31 cellular contexts compared by ENCODE assay signal in genomic region chr7:18196638-18197037, GRCh38.
"Had no signal": no experiment of that assay in that cellular context is flagged by ENCODE, and none has a peak within 500 bp of the region (broad histone marks: within the 10 kb centered on the region; RNA-seq: fewer than 3 reads in every experiment).

No MANE protein-coding gene starts in this region.

- H3K36me3 ChIP-seq: adrenal gland, cardiac muscle cell, WERI-Rb-1 had no signal

- H3K27me3 ChIP-seq: adrenal gland, cardiac muscle cell had no signal

- H3K27ac ChIP-seq: adrenal gland, cardiac muscle cell, WERI-Rb-1 had no signal

- H3K4me1 ChIP-seq: adrenal gland had no signal

- H3K4me3 ChIP-seq: adrenal gland, cardiac muscle cell had no signal

- DNase-seq: activated CD4-positive, alpha-beta memory T cell treated with anti-CD3 and anti-CD28 coated beads, Interleukin-2, amount 10 ng/mL, durations not matched to agents 7 days and 5 days; activated CD4-positive, alpha-beta T cell treated with anti-CD3 and anti-CD28 coated beads for 1 hour; activated CD4-positive, alpha-beta T cell treated with anti-CD3 and anti-CD28 coated beads for 36 hours; activated CD4-positive, alpha-beta T cell treated with anti-CD3 and anti-CD28 coated beads for 48 hours; activated CD4-positive, alpha-beta T cell treated with anti-CD3 and anti-CD28 coated beads, Interleukin-2, amount 10 ng/mL, durations not matched to agents 7 days and 5 days; activated CD4-positive, alpha-beta T cell treated with anti-CD3 and anti-CD28 coated beads, Interleukin-2, amount 50 U/mL, for 48 hours; activated CD4-positive, CD25-positive, alpha-beta regulatory T cell; activated CD8-positive, alpha-beta memory T cell treated with anti-CD3 and anti-CD28 coated beads for 24 hours; activated CD8-positive, alpha-beta memory T cell treated with anti-CD3 and anti-CD28 coated beads, Interleukin-2, amount 10 ng/mL, durations not matched to agents 7 days and 5 days; activated CD8-positive, alpha-beta memory T cell treated with anti-CD3 and anti-CD28 coated beads, Interleukin-2, amount 50 U/mL, for 48 hours; activated CD8-positive, alpha-beta T cell treated with anti-CD3 and anti-CD28 coated beads, Interleukin-2, amount 10 ng/mL, durations not matched to agents 7 days and 5 days; activated effector memory CD4-positive, alpha-beta T cell treated with Interleukin-2 at 50 U/mL for 16 hours; activated gamma-delta T cell; activated naive CD4-positive, alpha-beta T cell treated with anti-CD3 and anti-CD28 coated beads, Interleukin-2, amount 50 U/mL, for 16 hours; activated naive CD4-positive, alpha-beta T cell treated with Interleukin-2 at 50 U/mL for 16 hours; activated naive CD8-positive, alpha-beta T cell treated with anti-CD3 and anti-CD28 coated beads for 36 hours; activated T-cell treated with anti-CD3 and anti-CD28 coated beads, Interleukin-2, amount 50 U/mL, for 24 hours; activated T-cell treated with anti-CD3 and anti-CD28 coated beads, Interleukin-2, amount 50 U/mL, for 48 hours; adrenal gland; amniotic stem cell; aorta; caudate nucleus; cerebellar nuclear complex; T-helper 1 cell; T-helper 2 cell; T-helper 9 cell; WERI-Rb-1 had no signal

- ATAC-seq: activated CD4-positive, alpha-beta T cell treated with anti-CD3 and anti-CD28 coated beads for 36 hours; activated CD4-positive, CD25-positive, alpha-beta regulatory T cell treated with anti-CD3 and anti-CD28 coated beads, Interleukin-2, amount 50 U/mL, for 24 hours; activated CD8-positive, alpha-beta memory T cell treated with anti-CD3 and anti-CD28 coated beads, Interleukin-2, amount 10 ng/mL, durations not matched to agents 7 days and 5 days; activated CD8-positive, alpha-beta T cell treated with anti-CD3 and anti-CD28 coated beads, Interleukin-2, amount 10 ng/mL, durations not matched to agents 7 days and 5 days; activated naive CD4-positive, alpha-beta T cell treated with anti-CD3 and anti-CD28 coated beads, Interleukin-2, amount 50 U/mL, for 72 hours; WTC11 had no signal

- H3K9me3 ChIP-seq: adrenal gland had no signal
